In the genomic region with DNA sequence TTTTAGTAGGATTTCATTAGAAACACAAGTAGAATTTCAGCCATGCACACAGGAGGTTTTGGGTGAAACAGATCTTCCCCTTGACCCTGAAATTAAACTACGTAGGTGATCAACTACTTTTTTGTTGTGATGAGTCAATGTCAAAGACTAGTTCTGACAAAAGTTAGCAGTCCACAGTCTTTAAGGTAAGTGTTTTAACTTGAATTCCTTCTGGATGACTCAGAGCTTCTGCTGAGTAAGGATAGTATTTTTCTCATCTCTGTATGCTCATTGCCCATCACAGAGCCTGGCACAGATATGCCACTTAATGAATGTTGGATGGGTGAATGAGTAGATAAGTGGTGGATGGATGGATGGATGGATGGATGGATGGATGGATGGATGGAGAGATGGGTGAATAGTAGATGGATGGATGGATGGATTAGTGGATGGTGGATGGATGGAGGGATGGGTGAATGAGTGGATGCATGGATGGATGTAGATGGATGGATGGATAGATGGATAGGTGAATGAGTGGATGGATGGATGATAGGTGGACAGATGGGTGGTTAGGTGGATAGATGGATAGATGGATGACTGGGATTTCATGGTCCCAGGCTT, we compare ENCODE assay signal across 2 cellular contexts.
TF ChIP-seq lines count a peak whose summit lies in the region.

No MANE protein-coding gene starts in this region.

TF ChIP-seq in IMR-90, 13 proteins besides CTCF, POLR2A, EP300 and RAD21:
- TF ChIP-seq FOS (IDR thresholded peaks at IDR 0.05; ENCODE audit: low read depth, low read length) = no peak
- TF ChIP-seq MAZ (IDR thresholded peaks at IDR 0.05; ENCODE audit: borderline replicate concordance, low read depth, low read length) = no peak
- no peak for TF ChIP-seq CHD1 (IDR thresholded peaks at IDR 0.05; ENCODE audit: low read depth, low read length)
- TF ChIP-seq BHLHE40 (IDR thresholded peaks at IDR 0.05; ENCODE audit: low read depth, low read length) = no peak
- no peak for TF ChIP-seq RCOR1 (IDR thresholded peaks at IDR 0.05; ENCODE audit: insufficient replicate concordance, low read length)
- no peak for TF ChIP-seq RFX5 (IDR thresholded peaks at IDR 0.05; ENCODE audit: low read depth, low read length)
- TF ChIP-seq CEBPB (IDR thresholded peaks at IDR 0.05; ENCODE audit: low read depth, low read length) = no peak
- TF ChIP-seq, protein P1, sequence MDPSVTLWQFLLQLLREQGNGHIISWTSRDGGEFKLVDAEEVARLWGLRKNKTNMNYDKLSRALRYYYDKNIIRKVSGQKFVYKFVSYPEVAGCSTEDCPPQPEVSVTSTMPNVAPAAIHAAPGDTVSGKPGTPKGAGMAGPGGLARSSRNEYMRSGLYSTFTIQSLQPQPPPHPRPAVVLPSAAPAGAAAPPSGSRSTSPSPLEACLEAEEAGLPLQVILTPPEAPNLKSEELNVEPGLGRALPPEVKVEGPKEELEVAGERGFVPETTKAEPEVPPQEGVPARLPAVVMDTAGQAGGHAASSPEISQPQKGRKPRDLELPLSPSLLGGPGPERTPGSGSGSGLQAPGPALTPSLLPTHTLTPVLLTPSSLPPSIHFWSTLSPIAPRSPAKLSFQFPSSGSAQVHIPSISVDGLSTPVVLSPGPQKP (IDR thresholded peaks at IDR 0.05; ENCODE audit: borderline replicate concordance, low read depth, low read length) = no peak
- no peak for TF ChIP-seq MXI1 (IDR thresholded peaks at IDR 0.05; ENCODE audit: borderline replicate concordance, low read depth, low read length)
- no peak for TF ChIP-seq NFE2L2 (IDR thresholded peaks at IDR 0.05; ENCODE audit: low read depth, low read length)
- no peak for TF ChIP-seq SMC3 (IDR thresholded peaks at IDR 0.05; ENCODE audit: low read depth, low read length)
- TF ChIP-seq, protein P2, sequence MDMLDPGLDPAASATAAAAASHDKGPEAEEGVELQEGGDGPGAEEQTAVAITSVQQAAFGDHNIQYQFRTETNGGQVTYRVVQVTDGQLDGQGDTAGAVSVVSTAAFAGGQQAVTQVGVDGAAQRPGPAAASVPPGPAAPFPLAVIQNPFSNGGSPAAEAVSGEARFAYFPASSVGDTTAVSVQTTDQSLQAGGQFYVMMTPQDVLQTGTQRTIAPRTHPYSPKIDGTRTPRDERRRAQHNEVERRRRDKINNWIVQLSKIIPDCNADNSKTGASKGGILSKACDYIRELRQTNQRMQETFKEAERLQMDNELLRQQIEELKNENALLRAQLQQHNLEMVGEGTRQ (IDR thresholded peaks at IDR 0.05; ENCODE audit: low read depth, low read length) = no peak
- TF ChIP-seq MAFK (IDR thresholded peaks at IDR 0.05; ENCODE audit: low read depth, low read length) = no peak

TF ChIP-seq in K562, 482 proteins besides CTCF, POLR2A, EP300 and RAD21 (continues in another document):
- TF ChIP-seq ZNF133 (CRISPR knock-in tag; IDR thresholded peaks at IDR 0.05) (no peak), SNIP1 (IDR thresholded peaks at IDR 0.05; ENCODE audit: low read depth) (no peak), SRSF3 (IDR thresholded peaks at IDR 0.05; ENCODE audit: insufficient read depth, low read length) (no peak), CC2D1A (IDR thresholded peaks at IDR 0.05) (no peak), SAFB2 (IDR thresholded peaks at IDR 0.05; ENCODE audit: borderline replicate concordance, low read depth, low read length, severe bottlenecking) (no peak), ARHGAP35 (IDR thresholded peaks at IDR 0.05; ENCODE audit: partially characterized antibody) (no peak), ZNF263 (CRISPR knock-in tag; IDR thresholded peaks at IDR 0.05; ENCODE audit: borderline replicate concordance) (no peak), POLR3A (IDR thresholded peaks at IDR 0.05; ENCODE audit: borderline replicate concordance, extremely low read depth, insufficient read depth, insufficient read length) (no peak), IFI16 (CRISPR knock-in tag; IDR thresholded peaks at IDR 0.05) (no peak), ZNF124 (CRISPR knock-in tag; IDR thresholded peaks at IDR 0.05) (no peak), EHMT2 (IDR thresholded peaks at IDR 0.05) (peak; percentile 50; the same call in 1 of the 2 replicates), RFX5 (IDR thresholded peaks at IDR 0.05; ENCODE audit: low read depth, low read length) (no peak), PCBP1 (IDR thresholded peaks at IDR 0.05; ENCODE audit: low read depth, low read length, poor library complexity, severe bottlenecking) (no peak)
- TF ChIP-seq, protein P3, sequence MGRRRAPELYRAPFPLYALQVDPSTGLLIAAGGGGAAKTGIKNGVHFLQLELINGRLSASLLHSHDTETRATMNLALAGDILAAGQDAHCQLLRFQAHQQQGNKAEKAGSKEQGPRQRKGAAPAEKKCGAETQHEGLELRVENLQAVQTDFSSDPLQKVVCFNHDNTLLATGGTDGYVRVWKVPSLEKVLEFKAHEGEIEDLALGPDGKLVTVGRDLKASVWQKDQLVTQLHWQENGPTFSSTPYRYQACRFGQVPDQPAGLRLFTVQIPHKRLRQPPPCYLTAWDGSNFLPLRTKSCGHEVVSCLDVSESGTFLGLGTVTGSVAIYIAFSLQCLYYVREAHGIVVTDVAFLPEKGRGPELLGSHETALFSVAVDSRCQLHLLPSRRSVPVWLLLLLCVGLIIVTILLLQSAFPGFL (CRISPR knock-in tag; IDR thresholded peaks at IDR 0.05) = no peak
- TF ChIP-seq, protein P4, sequence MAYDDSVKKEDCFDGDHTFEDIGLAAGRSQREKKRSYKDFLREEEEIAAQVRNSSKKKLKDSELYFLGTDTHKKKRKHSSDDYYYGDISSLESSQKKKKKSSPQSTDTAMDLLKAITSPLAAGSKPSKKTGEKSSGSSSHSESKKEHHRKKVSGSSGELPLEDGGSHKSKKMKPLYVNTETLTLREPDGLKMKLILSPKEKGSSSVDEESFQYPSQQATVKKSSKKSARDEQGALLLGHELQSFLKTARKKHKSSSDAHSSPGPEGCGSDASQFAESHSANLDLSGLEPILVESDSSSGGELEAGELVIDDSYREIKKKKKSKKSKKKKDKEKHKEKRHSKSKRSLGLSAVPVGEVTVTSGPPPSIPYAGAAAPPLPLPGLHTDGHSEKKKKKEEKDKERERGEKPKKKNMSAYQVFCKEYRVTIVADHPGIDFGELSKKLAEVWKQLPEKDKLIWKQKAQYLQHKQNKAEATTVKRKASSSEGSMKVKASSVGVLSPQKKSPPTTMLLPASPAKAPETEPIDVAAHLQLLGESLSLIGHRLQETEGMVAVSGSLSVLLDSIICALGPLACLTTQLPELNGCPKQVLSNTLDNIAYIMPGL (CRISPR knock-in tag; IDR thresholded peaks at IDR 0.05) = no peak
- TF ChIP-seq, protein P5, sequence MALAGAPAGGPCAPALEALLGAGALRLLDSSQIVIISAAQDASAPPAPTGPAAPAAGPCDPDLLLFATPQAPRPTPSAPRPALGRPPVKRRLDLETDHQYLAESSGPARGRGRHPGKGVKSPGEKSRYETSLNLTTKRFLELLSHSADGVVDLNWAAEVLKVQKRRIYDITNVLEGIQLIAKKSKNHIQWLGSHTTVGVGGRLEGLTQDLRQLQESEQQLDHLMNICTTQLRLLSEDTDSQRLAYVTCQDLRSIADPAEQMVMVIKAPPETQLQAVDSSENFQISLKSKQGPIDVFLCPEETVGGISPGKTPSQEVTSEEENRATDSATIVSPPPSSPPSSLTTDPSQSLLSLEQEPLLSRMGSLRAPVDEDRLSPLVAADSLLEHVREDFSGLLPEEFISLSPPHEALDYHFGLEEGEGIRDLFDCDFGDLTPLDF (CRISPR knock-in tag; IDR thresholded peaks at IDR 0.05) = no peak
- TF ChIP-seq, protein P6, sequence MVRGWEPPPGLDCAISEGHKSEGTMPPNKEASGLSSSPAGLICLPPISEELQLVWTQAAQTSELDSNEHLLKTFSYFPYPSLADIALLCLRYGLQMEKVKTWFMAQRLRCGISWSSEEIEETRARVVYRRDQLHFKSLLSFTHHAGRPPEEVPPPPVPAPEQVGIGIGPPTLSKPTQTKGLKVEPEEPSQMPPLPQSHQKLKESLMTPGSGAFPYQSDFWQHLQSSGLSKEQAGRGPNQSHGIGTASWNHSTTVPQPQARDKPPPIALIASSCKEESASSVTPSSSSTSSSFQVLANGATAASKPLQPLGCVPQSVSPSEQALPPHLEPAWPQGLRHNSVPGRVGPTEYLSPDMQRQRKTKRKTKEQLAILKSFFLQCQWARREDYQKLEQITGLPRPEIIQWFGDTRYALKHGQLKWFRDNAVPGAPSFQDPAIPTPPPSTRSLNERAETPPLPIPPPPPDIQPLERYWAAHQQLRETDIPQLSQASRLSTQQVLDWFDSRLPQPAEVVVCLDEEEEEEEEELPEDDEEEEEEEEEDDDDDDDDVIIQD (CRISPR knock-in tag; IDR thresholded peaks at IDR 0.05) = no peak
- TF ChIP-seq, protein P7, sequence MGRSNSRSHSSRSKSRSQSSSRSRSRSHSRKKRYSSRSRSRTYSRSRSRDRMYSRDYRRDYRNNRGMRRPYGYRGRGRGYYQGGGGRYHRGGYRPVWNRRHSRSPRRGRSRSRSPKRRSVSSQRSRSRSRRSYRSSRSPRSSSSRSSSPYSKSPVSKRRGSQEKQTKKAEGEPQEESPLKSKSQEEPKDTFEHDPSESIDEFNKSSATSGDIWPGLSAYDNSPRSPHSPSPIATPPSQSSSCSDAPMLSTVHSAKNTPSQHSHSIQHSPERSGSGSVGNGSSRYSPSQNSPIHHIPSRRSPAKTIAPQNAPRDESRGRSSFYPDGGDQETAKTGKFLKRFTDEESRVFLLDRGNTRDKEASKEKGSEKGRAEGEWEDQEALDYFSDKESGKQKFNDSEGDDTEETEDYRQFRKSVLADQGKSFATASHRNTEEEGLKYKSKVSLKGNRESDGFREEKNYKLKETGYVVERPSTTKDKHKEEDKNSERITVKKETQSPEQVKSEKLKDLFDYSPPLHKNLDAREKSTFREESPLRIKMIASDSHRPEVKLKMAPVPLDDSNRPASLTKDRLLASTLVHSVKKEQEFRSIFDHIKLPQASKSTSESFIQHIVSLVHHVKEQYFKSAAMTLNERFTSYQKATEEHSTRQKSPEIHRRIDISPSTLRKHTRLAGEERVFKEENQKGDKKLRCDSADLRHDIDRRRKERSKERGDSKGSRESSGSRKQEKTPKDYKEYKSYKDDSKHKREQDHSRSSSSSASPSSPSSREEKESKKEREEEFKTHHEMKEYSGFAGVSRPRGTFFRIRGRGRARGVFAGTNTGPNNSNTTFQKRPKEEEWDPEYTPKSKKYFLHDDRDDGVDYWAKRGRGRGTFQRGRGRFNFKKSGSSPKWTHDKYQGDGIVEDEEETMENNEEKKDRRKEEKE (IDR thresholded peaks at IDR 0.05; ENCODE audit: borderline replicate concordance in 1 of 2, control insufficient read depth in 1 of 2, low read depth in 2 of 2, low read length in 1 of 2) = peak in 1 of 2 experiments; percentile 84; a peak in 2 of 4 replicates
- TF ChIP-seq, protein P8, sequence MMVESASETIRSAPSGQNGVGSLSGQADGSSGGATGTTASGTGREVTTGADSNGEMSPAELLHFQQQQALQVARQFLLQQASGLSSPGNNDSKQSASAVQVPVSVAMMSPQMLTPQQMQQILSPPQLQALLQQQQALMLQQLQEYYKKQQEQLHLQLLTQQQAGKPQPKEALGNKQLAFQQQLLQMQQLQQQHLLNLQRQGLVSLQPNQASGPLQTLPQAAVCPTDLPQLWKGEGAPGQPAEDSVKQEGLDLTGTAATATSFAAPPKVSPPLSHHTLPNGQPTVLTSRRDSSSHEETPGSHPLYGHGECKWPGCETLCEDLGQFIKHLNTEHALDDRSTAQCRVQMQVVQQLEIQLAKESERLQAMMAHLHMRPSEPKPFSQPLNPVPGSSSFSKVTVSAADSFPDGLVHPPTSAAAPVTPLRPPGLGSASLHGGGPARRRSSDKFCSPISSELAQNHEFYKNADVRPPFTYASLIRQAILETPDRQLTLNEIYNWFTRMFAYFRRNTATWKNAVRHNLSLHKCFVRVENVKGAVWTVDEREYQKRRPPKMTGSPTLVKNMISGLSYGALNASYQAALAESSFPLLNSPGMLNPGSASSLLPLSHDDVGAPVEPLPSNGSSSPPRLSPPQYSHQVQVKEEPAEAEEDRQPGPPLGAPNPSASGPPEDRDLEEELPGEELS (CRISPR knock-in tag; IDR thresholded peaks at IDR 0.05; ENCODE audit: borderline replicate concordance) = no peak
- TF ChIP-seq, protein P9, sequence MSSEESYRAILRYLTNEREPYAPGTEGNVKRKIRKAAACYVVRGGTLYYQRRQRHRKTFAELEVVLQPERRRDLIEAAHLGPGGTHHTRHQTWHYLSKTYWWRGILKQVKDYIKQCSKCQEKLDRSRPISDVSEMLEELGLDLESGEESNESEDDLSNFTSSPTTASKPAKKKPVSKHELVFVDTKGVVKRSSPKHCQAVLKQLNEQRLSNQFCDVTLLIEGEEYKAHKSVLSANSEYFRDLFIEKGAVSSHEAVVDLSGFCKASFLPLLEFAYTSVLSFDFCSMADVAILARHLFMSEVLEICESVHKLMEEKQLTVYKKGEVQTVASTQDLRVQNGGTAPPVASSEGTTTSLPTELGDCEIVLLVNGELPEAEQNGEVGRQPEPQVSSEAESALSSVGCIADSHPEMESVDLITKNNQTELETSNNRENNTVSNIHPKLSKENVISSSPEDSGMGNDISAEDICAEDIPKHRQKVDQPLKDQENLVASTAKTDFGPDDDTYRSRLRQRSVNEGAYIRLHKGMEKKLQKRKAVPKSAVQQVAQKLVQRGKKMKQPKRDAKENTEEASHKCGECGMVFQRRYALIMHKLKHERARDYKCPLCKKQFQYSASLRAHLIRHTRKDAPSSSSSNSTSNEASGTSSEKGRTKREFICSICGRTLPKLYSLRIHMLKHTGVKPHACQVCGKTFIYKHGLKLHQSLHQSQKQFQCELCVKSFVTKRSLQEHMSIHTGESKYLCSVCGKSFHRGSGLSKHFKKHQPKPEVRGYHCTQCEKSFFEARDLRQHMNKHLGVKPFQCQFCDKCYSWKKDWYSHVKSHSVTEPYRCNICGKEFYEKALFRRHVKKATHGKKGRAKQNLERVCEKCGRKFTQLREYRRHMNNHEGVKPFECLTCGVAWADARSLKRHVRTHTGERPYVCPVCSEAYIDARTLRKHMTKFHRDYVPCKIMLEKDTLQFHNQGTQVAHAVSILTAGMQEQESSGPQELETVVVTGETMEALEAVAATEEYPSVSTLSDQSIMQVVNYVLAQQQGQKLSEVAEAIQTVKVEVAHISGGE (CRISPR knock-in tag; IDR thresholded peaks at IDR 0.05) = peak in 1 of 3 experiments; percentile 69; a peak in 2 of 6 replicates
- TF ChIP-seq, protein P10, sequence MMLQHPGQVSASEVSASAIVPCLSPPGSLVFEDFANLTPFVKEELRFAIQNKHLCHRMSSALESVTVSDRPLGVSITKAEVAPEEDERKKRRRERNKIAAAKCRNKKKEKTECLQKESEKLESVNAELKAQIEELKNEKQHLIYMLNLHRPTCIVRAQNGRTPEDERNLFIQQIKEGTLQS (IDR thresholded peaks at IDR 0.05) = no peak
- TF ChIP-seq, protein P10 (CRISPR knock-in tag; conservative IDR thresholded peaks at IDR 0.05) = no peak
- TF ChIP-seq, protein P11, sequence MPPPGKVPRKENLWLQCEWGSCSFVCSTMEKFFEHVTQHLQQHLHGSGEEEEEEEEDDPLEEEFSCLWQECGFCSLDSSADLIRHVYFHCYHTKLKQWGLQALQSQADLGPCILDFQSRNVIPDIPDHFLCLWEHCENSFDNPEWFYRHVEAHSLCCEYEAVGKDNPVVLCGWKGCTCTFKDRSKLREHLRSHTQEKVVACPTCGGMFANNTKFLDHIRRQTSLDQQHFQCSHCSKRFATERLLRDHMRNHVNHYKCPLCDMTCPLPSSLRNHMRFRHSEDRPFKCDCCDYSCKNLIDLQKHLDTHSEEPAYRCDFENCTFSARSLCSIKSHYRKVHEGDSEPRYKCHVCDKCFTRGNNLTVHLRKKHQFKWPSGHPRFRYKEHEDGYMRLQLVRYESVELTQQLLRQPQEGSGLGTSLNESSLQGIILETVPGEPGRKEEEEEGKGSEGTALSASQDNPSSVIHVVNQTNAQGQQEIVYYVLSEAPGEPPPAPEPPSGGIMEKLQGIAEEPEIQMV (tag; conservative IDR thresholded peaks at IDR 0.05; ENCODE audit: low read depth) = no peak
